ENCODE assay signal across 10 cellular contexts in the genomic region with DNA sequence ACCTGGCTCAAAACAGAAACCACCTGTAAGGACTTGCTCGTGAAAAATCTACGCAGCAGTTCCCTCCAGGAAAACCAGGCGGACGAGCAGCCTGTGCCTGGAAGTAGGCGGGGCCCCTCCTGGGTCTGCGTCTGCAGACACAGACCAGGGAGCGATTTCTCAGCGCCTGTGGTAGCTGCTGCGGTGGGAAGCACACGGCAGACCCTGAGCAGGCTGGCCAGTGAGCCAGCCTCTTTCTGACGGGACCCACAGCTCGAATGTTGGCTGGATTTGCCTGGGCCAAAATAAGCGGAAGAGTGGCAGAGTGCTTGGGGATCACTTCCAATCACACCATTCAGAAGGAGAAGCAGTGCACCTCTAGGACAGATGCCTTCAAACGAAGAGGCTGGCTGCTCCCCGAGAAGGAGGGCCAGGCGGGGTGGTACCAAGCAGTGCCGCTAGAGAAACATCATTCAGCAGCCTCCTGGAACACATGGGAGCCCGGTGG.
DNase-seq lines count a peak whose midpoint lies in the region; FAIRE-seq and TF ChIP-seq lines count a peak whose summit lies in the region.
"Had no signal": no experiment of that assay in that cellular context is flagged by ENCODE, and none has a peak within 500 bp of the region (broad histone marks: within the 10 kb centered on the region; RNA-seq: fewer than 3 reads in every experiment).

No MANE protein-coding gene starts in this region.

- TF ChIP-seq POLR2A in GM12891 (IDR thresholded peaks at IDR 0.05; ENCODE audit: low read depth, low read length) = no peak

- POLR2A ChIA-PET in SK-N-SH (lab: Yijun Ruan, JAX) = no interaction called here

- TF ChIP-seq EP300 in SK-N-SH (IDR thresholded peaks at IDR 0.05; ENCODE audit: borderline replicate concordance in 1 of 2, low read depth in 1 of 2, low read length in 1 of 2) = 0 out of 4 replicates have a peak, but pooled peaks of 1 of the 2 experiments have one; percentile 33

- H3F3A ChIP-seq in SK-N-SH (replicated peaks; ENCODE audit: insufficient read depth) (no peaks in the 10 kb centered on the region), neural progenitor cell (ENCODE audit: low read depth) (peaks cover 7% of the 10 kb centered on the region)

- no peaks in the 10 kb centered on the region for H3K9me2 ChIP-seq in SK-N-SH

- H3K9me3 ChIP-seq in SK-N-SH = no peaks in the 10 kb centered on the region
- H3K9me3 ChIP-seq in neural progenitor cell (ENCODE audit: low read depth) = no peaks in the 10 kb centered on the region
- H3K9me3 ChIP-seq: BLaER1 treated with 17β-estradiol and CSF1 and Interleukin-3, amounts not matched to agents 10 nM and 100 nM had no signal

- H3K4me2 ChIP-seq in SK-N-SH (no peak overlapping the region), neural progenitor cell (no peak overlapping the region)
- H3K4me2 ChIP-seq: BLaER1 treated with 17β-estradiol and CSF1 and Interleukin-3, amounts not matched to agents 10 nM and 100 nM had no signal

- H3K36me3 Mint-ChIP-seq in glutamatergic neuron (ENCODE audit: unreplicated experiment) = no peaks in the 10 kb centered on the region
- no peaks in the 10 kb centered on the region for H3K36me3 Mint-ChIP-seq in neural progenitor cell
- peaks cover 22% of the 10 kb centered on the region for H3K36me3 Mint-ChIP-seq in activated T-cell treated with anti-CD3 and anti-CD28 coated beads, Interleukin-2, amount 50 U/mL, for 24 hours (ENCODE audit: low read depth)

- 72% methylated on average over 13 of the region's 18 CpGs for WGBS in SK-N-SH (ENCODE audit: low lambda C conversion rate)

- no peaks in the 10 kb centered on the region for H3K27me3 Mint-ChIP-seq in glutamatergic neuron (ENCODE audit: unreplicated experiment)
- peaks cover 5% of the 10 kb centered on the region for H3K27me3 Mint-ChIP-seq in neural progenitor cell (ENCODE audit: insufficient read depth, low read depth)
- no peaks in the 10 kb centered on the region for H3K27me3 Mint-ChIP-seq in activated T-cell treated with anti-CD3 and anti-CD28 coated beads, Interleukin-2, amount 50 U/mL, for 24 hours

- DNase-seq in AG08395 (ENCODE audit: low spot score) = peak; percentile 46
- peak; percentile 90 for DNase-seq in SK-N-SH
- DNase-seq in glutamatergic neuron = peak; percentile 58
- peak; percentile 73 for DNase-seq in neural progenitor cell (ENCODE audit: low spot score)
- no peak for DNase-seq in activated T-cell treated with anti-CD3 and anti-CD28 coated beads, Interleukin-2, amount 50 U/mL, for 24 hours
- DNase-seq in GM12891 (ENCODE audit: insufficient read length, low spot score) = no peak
- no peak for DNase-seq in NCI-H1930 (lab: John Stamatoyannopoulos, UW)
- no peak for DNase-seq in NCI-H1436 (lab: John Stamatoyannopoulos, UW)
- DNase-seq: activated CD4-positive, alpha-beta T cell treated with anti-CD3 and anti-CD28 coated beads, Interleukin-2, amount 50 U/mL, for 1 hour had no signal

- TF ChIP-seq CTCF in SK-N-SH (IDR thresholded peaks at IDR 0.05) (no peak), glutamatergic neuron (IDR thresholded peaks at IDR 0.05; ENCODE audit: partially characterized antibody, unreplicated experiment) (no peak), neural progenitor cell (IDR thresholded peaks at IDR 0.05) (no peak)

- CTCF ChIA-PET in SK-N-SH (lab: Yijun Ruan, JAX) = interaction anchor here (0.9 to 1.1 kb wide), 2 partner anchors 14 to 695 kb away, joined by 3 read pairs; no protein-coding TSS in a partner anchor

- H3K4me3 ChIP-seq in SK-N-SH (ENCODE audit: low read depth in 2 of 2, low read length in 1 of 2) = no peak overlapping the region
- H3K4me3 ChIP-seq in neural progenitor cell = no peak overlapping the region
- H3K4me3 ChIP-seq: BLaER1 treated with 17β-estradiol and CSF1 and Interleukin-3, amounts not matched to agents 10 nM and 100 nM had no signal

- H3K36me3 ChIP-seq in SK-N-SH (replicated peaks in 1 of 2; ENCODE audit: control insufficient read depth in 1 of 2, insufficient read depth in 2 of 2, low read length in 1 of 2) (peaks cover 0 to 2% of the 10 kb centered on the region in 2 experiments), neural progenitor cell (no peaks in the 10 kb centered on the region)

- H3K4me3 Mint-ChIP-seq in glutamatergic neuron (ENCODE audit: unreplicated experiment) = peak overlapping the region; percentile 49
- H3K4me3 Mint-ChIP-seq in neural progenitor cell = no peak overlapping the region
- H3K4me3 Mint-ChIP-seq in activated T-cell treated with anti-CD3 and anti-CD28 coated beads, Interleukin-2, amount 50 U/mL, for 24 hours = no peak overlapping the region

- peaks cover 1% of the 10 kb centered on the region for H3K9me3 Mint-ChIP-seq in glutamatergic neuron (ENCODE audit: unreplicated experiment)
- no peaks in the 10 kb centered on the region for H3K9me3 Mint-ChIP-seq in neural progenitor cell
- H3K9me3 Mint-ChIP-seq in activated T-cell treated with anti-CD3 and anti-CD28 coated beads, Interleukin-2, amount 50 U/mL, for 24 hours = no peaks in the 10 kb centered on the region

- H3K4me1 ChIP-seq in SK-N-SH (ENCODE audit: control insufficient read depth in 1 of 2, insufficient read depth in 2 of 2, low read depth in 1 of 2, low read length in 1 of 2) (peaks cover 3 to 56% of the 10 kb centered on the region in 2 experiments; a peak in 2 of 4 replicates), neural progenitor cell (peaks cover 17% of the 10 kb centered on the region)
- H3K4me1 ChIP-seq: BLaER1 treated with 17β-estradiol and CSF1 and Interleukin-3, amounts not matched to agents 10 nM and 100 nM had no signal

- H3K27ac ChIP-seq in SK-N-SH (ENCODE audit: low read depth in 2 of 2, low read length in 1 of 2) (peak overlapping the region in 1 of 2 experiments; percentile 79; a peak in 2 of 4 replicates), neural progenitor cell (no peak overlapping the region)
- H3K27ac ChIP-seq: BLaER1 treated with 17β-estradiol and CSF1 and Interleukin-3, amounts not matched to agents 10 nM and 100 nM had no signal

- H3K9ac ChIP-seq in SK-N-SH = no peak overlapping the region
- no peak overlapping the region for H3K9ac ChIP-seq in neural progenitor cell
- H3K9ac ChIP-seq: BLaER1 treated with 17β-estradiol and CSF1 and Interleukin-3, amounts not matched to agents 10 nM and 100 nM had no signal

- FAIRE-seq in GM12891 (lab: Jason Lieb, UNC) = no peak

- H2AFZ ChIP-seq in SK-N-SH (ENCODE audit: low read depth) = no peak overlapping the region
- H2AFZ ChIP-seq in neural progenitor cell (replicated peaks) = peak overlapping the region; percentile 55

- peaks cover 33% of the 10 kb centered on the region for H3K4me1 Mint-ChIP-seq in glutamatergic neuron (ENCODE audit: low read depth, unreplicated experiment)
- H3K4me1 Mint-ChIP-seq in neural progenitor cell = peaks cover 38% of the 10 kb centered on the region
- H3K4me1 Mint-ChIP-seq in activated T-cell treated with anti-CD3 and anti-CD28 coated beads, Interleukin-2, amount 50 U/mL, for 24 hours (ENCODE audit: low read depth) = no peaks in the 10 kb centered on the region

- H3K79me2 ChIP-seq in SK-N-SH (ENCODE audit: insufficient read depth) (no peaks in the 10 kb centered on the region), neural progenitor cell (ENCODE audit: low read depth) (no peaks in the 10 kb centered on the region)

- H4K20me1 ChIP-seq in SK-N-SH (ENCODE audit: insufficient read depth) (no peaks in the 10 kb centered on the region), neural progenitor cell (ENCODE audit: low read depth) (no peaks in the 10 kb centered on the region)
- H4K20me1 ChIP-seq: BLaER1 treated with 17β-estradiol and CSF1 and Interleukin-3, amounts not matched to agents 10 nM and 100 nM had no signal

- H3K27me3 ChIP-seq in SK-N-SH (ENCODE audit: insufficient read depth) (no peaks in the 10 kb centered on the region), neural progenitor cell (no peaks in the 10 kb centered on the region)
- H3K27me3 ChIP-seq: BLaER1 treated with 17β-estradiol and CSF1 and Interleukin-3, amounts not matched to agents 10 nM and 100 nM had no signal

- peak overlapping the region; percentile 87 for H3K27ac Mint-ChIP-seq in glutamatergic neuron (ENCODE audit: unreplicated experiment)
- peak overlapping the region; percentile 48 for H3K27ac Mint-ChIP-seq in neural progenitor cell
- no peak overlapping the region for H3K27ac Mint-ChIP-seq in activated T-cell treated with anti-CD3 and anti-CD28 coated beads, Interleukin-2, amount 50 U/mL, for 24 hours

- peak; percentile 25; the same call in 1 of the 2 replicates for TF ChIP-seq RAD21 in SK-N-SH (IDR thresholded peaks at IDR 0.05; ENCODE audit: low read length)

TF ChIP-seq in SK-N-SH, 30 proteins besides CTCF, POLR2A, EP300 and RAD21 (continues in another document):
- TF ChIP-seq EZH2phosphoT487 (IDR thresholded peaks at IDR 0.05; ENCODE audit: borderline replicate concordance, low read depth) = no peak
- no peak for TF ChIP-seq TAF1 (IDR thresholded peaks at IDR 0.05; ENCODE audit: borderline replicate concordance, low read depth, low read length)

TF ChIP-seq in GM12891, 5 proteins besides CTCF, POLR2A, EP300 and RAD21:
- TF ChIP-seq POLR2AphosphoS5 (IDR thresholded peaks at IDR 0.05; ENCODE audit: low read depth, low read length) (no peak), SPI1 (IDR thresholded peaks at IDR 0.05; ENCODE audit: low read depth, low read length) (no peak), TAF1 (IDR thresholded peaks at IDR 0.05; ENCODE audit: low read depth, low read length) (no peak), PAX5 (IDR thresholded peaks at IDR 0.05; ENCODE audit: insufficient read depth, low read length, severe bottlenecking) (no peak), POU2F2 (IDR thresholded peaks at IDR 0.05; ENCODE audit: low read depth, low read length) (no peak)
TF ChIP-seq in GM12891: peak in this region for 0.

Comparison
In these comparisons a context has a peak if more than half of its experiments do, and no peak if none do; other contexts are left out.
1. DNase-seq: peak in AG08395 (single experiment), SK-N-SH (single experiment), glutamatergic neuron (single experiment) and neural progenitor cell (single experiment); none in activated T-cell treated with anti-CD3 and anti-CD28 coated beads, Interleukin-2, amount 50 U/mL, for 24 hours (single experiment), GM12891 (single experiment), NCI-H1930 (0 of 2) and NCI-H1436 (single experiment).